ENCODE assay signal across 10 cellular contexts in genomic region chrX:132958086-132958703, GRCh38. TPM values are rescaled to one million over a fixed set of nuclear protein-coding genes. Genes with fewer than 3 reads are reported as not detected.
DNase-seq lines count a peak whose midpoint lies in the region; ATAC-seq lines count a peak whose summit lies in the region.
"Had no signal": no experiment of that assay in that cellular context is flagged by ENCODE, and none has a peak within 500 bp of the region (broad histone marks: within the 10 kb centered on the region; RNA-seq: fewer than 3 reads in every experiment).

Gene HS6ST2 (minus strand): TSS chrX:132958629.

- POLR2A ChIA-PET in activated CD4-positive, alpha-beta memory T cell treated with anti-CD3 and anti-CD28 coated beads for 36 hours (lab: Charles Lee), result no interaction called here

- no peak within 1 kb of the TSS for H3K27ac ChIP-seq in skin epidermis
- H3K27ac ChIP-seq: 22Rv1 had no signal

- peaks cover 35% of the 10 kb centered on the region for H3K27me3 Mint-ChIP-seq in activated CD4-positive, alpha-beta memory T cell treated with anti-CD3 and anti-CD28 coated beads for 36 hours

- intact Hi-C loops in activated CD4-positive, alpha-beta memory T cell treated with anti-CD3 and anti-CD28 coated beads for 36 hours (cut with micrococcal nuclease), result loop anchor here (10.0 kb wide), 1 partner anchor 213 kb away; no protein-coding TSS in a partner anchor

- no peak within 1 kb of the TSS for H3K27ac Mint-ChIP-seq in activated CD4-positive, alpha-beta memory T cell treated with anti-CD3 and anti-CD28 coated beads for 36 hours

- ATAC-seq in HG02938 (IDR thresholded peaks at IDR 0.05; ENCODE audit: unreplicated experiment) (no peak), HG03565 (IDR thresholded peaks at IDR 0.05; ENCODE audit: unreplicated experiment) (no peak)

- DNase-seq in NCI-H1105 treated with DMSO at 0.1 percent for 48 hours (lab: John Stamatoyannopoulos, UW) (peak; percentile 14), NCI-H1105 (lab: John Stamatoyannopoulos, UW) (no peak)
- no peak for DNase-seq in activated CD4-positive, alpha-beta memory T cell treated with anti-CD3 and anti-CD28 coated beads for 36 hours
- no peak for DNase-seq in stimulated activated CD8-positive, alpha-beta memory T cell treated with anti-CD3 and anti-CD28 coated beads, Interleukin-4, amount 100 ng/mL, for 48 hours
- DNase-seq: stimulated activated CD4-positive, alpha-beta T cell treated with anti-CD3 and anti-CD28 coated beads, Interleukin-4, amount 100 ng/mL, for 24 hours had no signal

- CTCF ChIA-PET in activated CD4-positive, alpha-beta memory T cell treated with anti-CD3 and anti-CD28 coated beads for 36 hours (lab: Charles Lee), result interaction anchor here (0.6 kb wide), 1 partner anchor 1241 kb away, joined by 5 read pairs; no protein-coding TSS in a partner anchor

- H3K4me1 Mint-ChIP-seq in activated CD4-positive, alpha-beta memory T cell treated with anti-CD3 and anti-CD28 coated beads for 36 hours (ENCODE audit: low read depth), result peaks cover 6% of the 10 kb centered on the region

- no peaks in the 10 kb centered on the region for H3K9me3 Mint-ChIP-seq in activated CD4-positive, alpha-beta memory T cell treated with anti-CD3 and anti-CD28 coated beads for 36 hours

- H3K36me3 Mint-ChIP-seq in activated CD4-positive, alpha-beta memory T cell treated with anti-CD3 and anti-CD28 coated beads for 36 hours, result no peaks in the 10 kb centered on the region

- H3K4me3 ChIP-seq in iPS-11a (ENCODE audit: low read depth, low read length), result peak within 1 kb of the TSS; percentile 27
- peak within 1 kb of the TSS in 6 of 7 experiments; percentile 14 to 43 (median 24) for H3K4me3 ChIP-seq in skin epidermis

- H3K4me3 Mint-ChIP-seq in activated CD4-positive, alpha-beta memory T cell treated with anti-CD3 and anti-CD28 coated beads for 36 hours, result peak within 1 kb of the TSS; percentile 16

RNA-seq across cellular contexts. Expression of gene HS6ST2, which starts in this region (rescaled TPM):
- total RNA-seq in activated CD4-positive, alpha-beta memory T cell treated with anti-CD3 and anti-CD28 coated beads for 36 hours, result under 1 TPM; 0.75 to 0.81 TPM
